ENCODE assay signal across 12 cellular contexts in the genomic region with DNA sequence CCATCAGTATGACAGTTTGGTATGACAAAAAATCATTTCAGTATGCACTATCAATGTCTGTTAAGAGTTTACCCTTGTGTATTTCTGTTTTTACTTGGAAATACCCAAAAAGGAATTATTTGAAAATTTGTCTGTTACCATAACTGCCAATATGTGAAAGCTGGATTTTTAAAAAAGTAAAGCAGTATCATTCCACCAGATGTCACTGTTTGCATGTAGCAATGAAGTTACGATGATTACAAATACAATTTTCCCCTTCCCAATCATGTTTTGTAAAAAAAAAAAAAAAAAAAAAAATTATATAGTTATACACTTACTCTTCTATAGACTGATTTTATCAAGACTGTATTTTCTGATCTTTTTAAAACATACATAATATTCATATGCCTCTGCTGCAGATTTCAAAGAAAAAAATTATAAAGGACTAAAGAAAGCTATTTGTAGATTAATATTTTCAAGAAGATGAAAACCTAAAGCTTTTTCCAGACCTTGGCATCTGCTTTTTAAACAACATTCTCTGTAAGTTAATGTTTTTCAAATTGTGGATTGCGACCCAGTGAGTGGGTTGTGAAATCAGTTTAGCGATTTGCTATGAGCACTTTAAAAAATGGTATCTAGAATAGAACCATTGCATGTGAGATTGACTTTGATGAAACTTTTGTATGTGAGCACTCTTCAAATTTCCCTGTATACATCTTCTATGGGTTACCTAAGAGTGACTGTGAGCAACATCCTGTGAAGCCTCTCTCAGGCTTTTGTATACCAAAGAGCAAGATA.
A peak's percentile ranks its signal among the peaks of the same experiment; 100 is the strongest.
DNase-seq lines count a peak whose midpoint lies in the region; ATAC-seq, FAIRE-seq and TF ChIP-seq lines count a peak whose summit lies in the region.
"Had no signal": no experiment of that assay in that cellular context is flagged by ENCODE, and none has a peak within 500 bp of the region (broad histone marks: within the 10 kb centered on the region; RNA-seq: fewer than 3 reads in every experiment).

No MANE protein-coding gene starts in this region.

- BruUV-seq in endothelial cell of umbilical vein (replicated peaks; lab: Mats Ljungman, UMichigan), result no TSS peak

- no peak overlapping the region for H3K4me3 ChIP-seq in endothelial cell of umbilical vein (replicated peaks in 1 of 3; ENCODE audit: insufficient read depth in 1 of 3, low read depth in 1 of 3, low read length in 3 of 3)
- no peak overlapping the region for H3K4me3 ChIP-seq in psoas muscle
- H3K4me3 ChIP-seq: thoracic aorta had no signal

- H3K36me3 ChIP-seq in endothelial cell of umbilical vein (ENCODE audit: control insufficient read depth in 2 of 2, extremely low read depth in 1 of 2, insufficient read depth in 2 of 2, low read length in 2 of 2) (no peaks in the 10 kb centered on the region), psoas muscle (ENCODE audit: insufficient read depth in 1 of 2, low read depth in 1 of 2) (no peaks in the 10 kb centered on the region)
- H3K36me3 ChIP-seq: thoracic aorta had no signal

- H3K9me3 ChIP-seq in endothelial cell of umbilical vein (replicated peaks; ENCODE audit: control insufficient read depth, insufficient read depth, low read length) (no peaks in the 10 kb centered on the region), psoas muscle (no peaks in the 10 kb centered on the region)
- H3K9me3 ChIP-seq: thoracic aorta had no signal

- POLR2A ChIA-PET in endothelial cell of umbilical vein (lab: Charles Lee), result no interaction called here

- dilution Hi-C loops in endothelial cell of umbilical vein (cut with MboI; ENCODE audit: extremely low pct_ligation_motif_present, low sequenced_read_pairs), result no loop called here

- no peak overlapping the region for H3K27ac ChIP-seq in endothelial cell of umbilical vein (ENCODE audit: insufficient read depth, low read depth, low read length)
- no peak overlapping the region for H3K27ac ChIP-seq in psoas muscle
- H3K27ac ChIP-seq: KMS-11, thoracic aorta had no signal

- H3K79me2 ChIP-seq in endothelial cell of umbilical vein (ENCODE audit: control insufficient read depth, insufficient read depth, low read length), result no peaks in the 10 kb centered on the region

- no peak overlapping the region for H3K4me2 ChIP-seq in endothelial cell of umbilical vein (ENCODE audit: insufficient read depth, low read length)
- H3K4me2 ChIP-seq: KMS-11 had no signal

- H4K20me1 ChIP-seq in endothelial cell of umbilical vein (replicated peaks; ENCODE audit: control insufficient read depth, extremely low read depth, insufficient read depth, low read length), result no peaks in the 10 kb centered on the region

- H2AFZ ChIP-seq in endothelial cell of umbilical vein (ENCODE audit: low read depth, low read length), result no peak overlapping the region

- WGBS in psoas muscle, 3 donors, result 68 to 77% (median 71%) methylated on average over 3 of the region's 3 CpGs

- no peak for ATAC-seq in psoas muscle

- no peaks in the 10 kb centered on the region for H3K9me1 ChIP-seq in endothelial cell of umbilical vein (replicated peaks; ENCODE audit: control insufficient read depth, extremely low read depth, insufficient read depth, low read length)

- TF ChIP-seq POLR2A in endothelial cell of umbilical vein (IDR thresholded peaks at IDR 0.05; ENCODE audit: low read depth, low read length), result no peak

- DNase-seq in NCI-H524 (lab: John Stamatoyannopoulos, UW) (peak; percentile 22 to 53), NCI-H524 treated with DMSO at 0.1 percent for 48 hours (lab: John Stamatoyannopoulos, UW) (no peak), NCI-H446 (lab: John Stamatoyannopoulos, UW) (peak; percentile 34 to 64), endothelial cell of umbilical vein (ENCODE audit: low read depth, low spot score) (peak; percentile 16), psoas muscle (no peak), middle frontal gyrus (ENCODE audit: extremely low spot score, low spot score) (no peak), NCI-H774 (lab: John Stamatoyannopoulos, UW) (no peak)
- no peak for DNase-seq in stimulated activated CD4-positive, alpha-beta T cell treated with anti-CD3 and anti-CD28 coated beads, Interleukin-4, amount 100 ng/mL, for 1 hour
- DNase-seq: activated CD4-positive, alpha-beta memory T cell treated with anti-CD3 and anti-CD28 coated beads for 36 hours; CD4-positive, alpha-beta T cell had no signal

- no peak overlapping the region for H3K9ac ChIP-seq in endothelial cell of umbilical vein (replicated peaks; ENCODE audit: extremely low read depth, insufficient read depth, low read length)
- H3K9ac ChIP-seq: KMS-11 had no signal

- H3K4me1 ChIP-seq in endothelial cell of umbilical vein (ENCODE audit: control insufficient read depth, extremely low read depth, insufficient read depth, low read length) (no peaks in the 10 kb centered on the region), psoas muscle (no peaks in the 10 kb centered on the region)

- peaks cover 6 to 11% of the 10 kb centered on the region in 2 experiments for H3K27me3 ChIP-seq in endothelial cell of umbilical vein (ENCODE audit: control insufficient read depth in 2 of 2, insufficient read depth in 2 of 2, low read length in 2 of 2)
- no peaks in the 10 kb centered on the region for H3K27me3 ChIP-seq in psoas muscle (ENCODE audit: insufficient read depth in 3 of 3, low read length in 2 of 3)

- peak in 1 of 2 donors; percentile 24 for TF ChIP-seq CTCF in endothelial cell of umbilical vein (IDR thresholded peaks at IDR 0.05; ENCODE audit: extremely low read depth in 1 of 2, insufficient read depth in 1 of 2, low read depth in 1 of 2, low read length in 2 of 2)
- peak; percentile 14 for TF ChIP-seq CTCF in psoas muscle (IDR thresholded peaks at IDR 0.05)

- CTCF ChIA-PET in endothelial cell of umbilical vein (lab: Charles Lee), result interaction anchor here (0.6 to 2.2 kb wide), 33 partner anchors 8 to 1612 kb away, joined by 3 to 43 read pairs (median 3); a partner anchor contains a TSS

- peak; percentile 8 for FAIRE-seq in endothelial cell of umbilical vein (lab: Jason Lieb, UNC)

- intact Hi-C loops in endothelial cell of umbilical vein (cut with micrococcal nuclease), result loop anchor here (1.0 to 10.0 kb wide), 2 partner anchors 165 to 465 kb away; no protein-coding TSS in a partner anchor
- intact Hi-C loops in psoas muscle (cut with DNase I), result loop anchor here in 1 of 2 donors (5.0 kb wide), 1 partner anchor 163 kb away; no protein-coding TSS in a partner anchor

TF ChIP-seq in endothelial cell of umbilical vein, 7 proteins besides CTCF, POLR2A, EP300 and RAD21:
- TF ChIP-seq POLR2AphosphoS5 (IDR thresholded peaks at IDR 0.05; ENCODE audit: insufficient read depth, low read depth, low read length), result no peak
- no peak for TF ChIP-seq EZH2 (IDR thresholded peaks at IDR 0.05; ENCODE audit: borderline replicate concordance, low read depth, low read length, severe bottlenecking)
- TF ChIP-seq, protein P1, sequence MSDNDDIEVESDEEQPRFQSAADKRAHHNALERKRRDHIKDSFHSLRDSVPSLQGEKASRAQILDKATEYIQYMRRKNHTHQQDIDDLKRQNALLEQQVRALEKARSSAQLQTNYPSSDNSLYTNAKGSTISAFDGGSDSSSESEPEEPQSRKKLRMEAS (IDR thresholded peaks at IDR 0.05; ENCODE audit: insufficient read depth, insufficient read length), result no peak
- TF ChIP-seq JUN (IDR thresholded peaks at IDR 0.05; ENCODE audit: borderline replicate concordance, insufficient read depth, insufficient read length, low read depth), result no peak
- no peak for TF ChIP-seq GATA2 (IDR thresholded peaks at IDR 0.05; ENCODE audit: insufficient read depth, insufficient read length, low read depth, low read length)
- TF ChIP-seq MYC (IDR thresholded peaks at IDR 0.05; ENCODE audit: low read depth, low read length), result no peak
- TF ChIP-seq FOS (IDR thresholded peaks at IDR 0.05; ENCODE audit: borderline replicate concordance, insufficient read depth, low read length), result no peak

Comparison
In these comparisons a context has a peak if more than half of its experiments do, and no peak if none do; other contexts are left out.
1. DNase-seq: peak in NCI-H524 (2 of 2), NCI-H446 (2 of 2) and endothelial cell of umbilical vein (single experiment); none in NCI-H524 treated with DMSO at 0.1 percent for 48 hours (single experiment), psoas muscle (0 of 2), middle frontal gyrus (single experiment), stimulated activated CD4-positive, alpha-beta T cell treated with anti-CD3 and anti-CD28 coated beads, Interleukin-4, amount 100 ng/mL, for 1 hour (single experiment) and NCI-H774 (single experiment).